In genomic region chr2:43224571-43225092, GRCh38 we compare ENCODE assay signal across 8 cellular contexts. TPM values are rescaled to one million over a fixed set of nuclear protein-coding genes. Genes with fewer than 3 reads are reported as not detected.
DNase-seq lines count a peak whose midpoint lies in the region; ATAC-seq and TF ChIP-seq lines count a peak whose summit lies in the region.

No MANE protein-coding gene starts in this region.

- peak; percentile 38 for DNase-seq in activated CD4-positive, alpha-beta T cell treated with anti-CD3 and anti-CD28 coated beads, Interleukin-2, amount 10 ng/mL, durations not matched to agents 7 days and 5 days
- peak; percentile 76 to 84 for DNase-seq in erythroblast (lab: John Stamatoyannopoulos, UW)
- peak; percentile 87 for DNase-seq in osteoblast (ENCODE audit: insufficient read length, low spot score, missing footprints)
- no peak for DNase-seq in NCI-H510A (lab: John Stamatoyannopoulos, UW)
- no peak for DNase-seq in HK-2 (ENCODE audit: unreplicated experiment)

- peak overlapping the region; percentile 99 for H3K4me3 Mint-ChIP-seq in activated CD4-positive, alpha-beta T cell treated with anti-CD3 and anti-CD28 coated beads, Interleukin-2, amount 10 ng/mL, durations not matched to agents 7 days and 5 days

- H3K4me1 Mint-ChIP-seq in activated CD4-positive, alpha-beta T cell treated with anti-CD3 and anti-CD28 coated beads, Interleukin-2, amount 10 ng/mL, durations not matched to agents 7 days and 5 days: peaks cover 40% of the 10 kb centered on the region

- ATAC-seq in HG02840 (IDR thresholded peaks at IDR 0.05; ENCODE audit: low FRiP score, unreplicated experiment): no peak
- ATAC-seq in HG03175 (IDR thresholded peaks at IDR 0.05; ENCODE audit: unreplicated experiment): no peak

- H3K79me2 ChIP-seq in osteoblast (ENCODE audit: insufficient read depth, low read length): peaks cover 47% of the 10 kb centered on the region

- TF ChIP-seq POLR2A in erythroblast (IDR thresholded peaks at IDR 0.05; ENCODE audit: low read length): no peak

- POLR2A ChIA-PET in activated CD4-positive, alpha-beta T cell treated with anti-CD3 and anti-CD28 coated beads, Interleukin-2, amount 10 ng/mL, durations not matched to agents 7 days and 5 days (lab: Charles Lee): interaction anchor here (0.5 to 1.5 kb wide), 4 partner anchors 89 to 552 kb away, joined by 3 to 8 read pairs (median 4); no protein-coding TSS in a partner anchor

- CTCF ChIA-PET in activated CD4-positive, alpha-beta T cell treated with anti-CD3 and anti-CD28 coated beads, Interleukin-2, amount 10 ng/mL, durations not matched to agents 7 days and 5 days (lab: Charles Lee): interaction anchor here (0.7 to 29.8 kb wide), 13 partner anchors 9 to 366 kb away, joined by 3 to 525 read pairs (median 4); no protein-coding TSS in a partner anchor

- H3K27ac ChIP-seq in HUES6 (ENCODE audit: low read depth, low read length): peak overlapping the region; percentile 94; the same call in 1 of the 2 replicates
- H3K27ac ChIP-seq in osteoblast (ENCODE audit: low read depth, low read length): peak overlapping the region; percentile 83

- peak overlapping the region; percentile 95 for H3K27ac Mint-ChIP-seq in activated CD4-positive, alpha-beta T cell treated with anti-CD3 and anti-CD28 coated beads, Interleukin-2, amount 10 ng/mL, durations not matched to agents 7 days and 5 days

- peak overlapping the region; percentile 69 for H3K4me2 ChIP-seq in osteoblast (ENCODE audit: insufficient read depth, low read length)

- H3K27me3 ChIP-seq in HUES6 (ENCODE audit: control insufficient read depth, insufficient read depth, low read length) (no peaks in the 10 kb centered on the region), osteoblast (ENCODE audit: insufficient read depth, low read length) (no peaks in the 10 kb centered on the region)

- H3K4me1 ChIP-seq in HUES6 (ENCODE audit: control insufficient read depth, insufficient read depth, low read length): peaks cover 39% of the 10 kb centered on the region
- H3K4me1 ChIP-seq in osteoblast (ENCODE audit: insufficient read depth, low read length): peaks cover 56% of the 10 kb centered on the region

- H3K9me3 ChIP-seq in HUES6 (ENCODE audit: control insufficient read depth, insufficient read depth, low read depth, low read length) (no peaks in the 10 kb centered on the region), osteoblast (ENCODE audit: low read depth, low read length) (no peaks in the 10 kb centered on the region)

- no peak for TF ChIP-seq CTCF in osteoblast (IDR thresholded peaks at IDR 0.05; ENCODE audit: extremely low read depth, low read depth, low read length)

- peaks cover 3% of the 10 kb centered on the region for H3K27me3 Mint-ChIP-seq in activated CD4-positive, alpha-beta T cell treated with anti-CD3 and anti-CD28 coated beads, Interleukin-2, amount 10 ng/mL, durations not matched to agents 7 days and 5 days

- peaks cover 54% of the 10 kb centered on the region for H3K36me3 Mint-ChIP-seq in activated CD4-positive, alpha-beta T cell treated with anti-CD3 and anti-CD28 coated beads, Interleukin-2, amount 10 ng/mL, durations not matched to agents 7 days and 5 days (ENCODE audit: low read depth)

- H3K36me3 ChIP-seq in HUES6 (ENCODE audit: control insufficient read depth, insufficient read depth, low read length): peaks cover 40% of the 10 kb centered on the region
- H3K36me3 ChIP-seq in osteoblast (ENCODE audit: insufficient read depth, low read length): peaks cover 30% of the 10 kb centered on the region

- H2AFZ ChIP-seq in osteoblast (ENCODE audit: low read length): no peak overlapping the region

- H3K4me3 ChIP-seq in HUES6 (ENCODE audit: low read depth, low read length) (peak overlapping the region; percentile 94), osteoblast (ENCODE audit: insufficient read depth, low read length) (peak overlapping the region; percentile 90)

- H3K9ac ChIP-seq in HUES6 (ENCODE audit: low read length): peak overlapping the region; percentile 94

- H4K20me1 ChIP-seq in osteoblast (ENCODE audit: insufficient read depth, low read length): peaks cover 19% of the 10 kb centered on the region

- no peaks in the 10 kb centered on the region for H3K9me3 Mint-ChIP-seq in activated CD4-positive, alpha-beta T cell treated with anti-CD3 and anti-CD28 coated beads, Interleukin-2, amount 10 ng/mL, durations not matched to agents 7 days and 5 days

RNA-seq across cellular contexts. Expression of gene ZFP36L2, which starts 1.8 kb away (rescaled TPM):
- 100 to 1,000 TPM; 210 to 228 TPM for total RNA-seq in activated CD4-positive, alpha-beta T cell treated with anti-CD3 and anti-CD28 coated beads, Interleukin-2, amount 10 ng/mL, durations not matched to agents 7 days and 5 days
- total RNA-seq in osteoblast: 14.7 and 15.6 TPM in 2 replicates

Comparison
In these comparisons a context has a peak if more than half of its experiments do, and no peak if none do; other contexts are left out.
1. DNase-seq: peak in activated CD4-positive, alpha-beta T cell treated with anti-CD3 and anti-CD28 coated beads, Interleukin-2, amount 10 ng/mL, durations not matched to agents 7 days and 5 days (single experiment), erythroblast (2 of 2) and osteoblast (single experiment); none in NCI-H510A (single experiment) and HK-2 (single experiment).
2. RNA of gene ZFP36L2, which starts 1.8 kb away (total RNA-seq): 210 to 228 TPM in activated CD4-positive, alpha-beta T cell treated with anti-CD3 and anti-CD28 coated beads, Interleukin-2, amount 10 ng/mL, durations not matched to agents 7 days and 5 days; 14.7 to 15.6 TPM in osteoblast; every median in the first group is over 10 times any median in the second.